In the genomic region with DNA sequence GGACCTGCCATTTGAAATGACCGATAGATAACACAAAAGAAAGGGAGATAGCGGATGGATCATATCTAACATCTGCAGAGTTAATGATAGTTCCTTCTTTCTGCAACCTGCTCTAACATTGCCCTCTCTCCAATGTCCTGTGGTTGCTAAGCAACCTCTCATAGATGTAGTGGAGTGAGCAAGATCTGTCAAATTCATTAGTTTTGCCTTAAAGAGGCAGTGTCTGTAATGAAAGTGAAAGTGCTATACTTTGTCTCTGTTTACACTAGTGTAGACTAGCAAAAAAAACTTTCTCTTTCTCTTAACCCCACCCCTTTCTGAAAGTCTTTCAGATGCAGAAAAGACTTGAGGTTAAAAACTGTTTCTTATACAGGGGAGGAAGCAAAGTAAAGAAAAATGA, we compare ENCODE assay signal across 9 cellular contexts.
DNase-seq lines count a peak whose midpoint lies in the region; ATAC-seq, FAIRE-seq and TF ChIP-seq lines count a peak whose summit lies in the region.
"Had no signal": no experiment of that assay in that cellular context is flagged by ENCODE, and none has a peak within 500 bp of the region (broad histone marks: within the 10 kb centered on the region; RNA-seq: fewer than 3 reads in every experiment).

No MANE protein-coding gene starts in this region.

- ATAC-seq in GM18517 (IDR thresholded peaks at IDR 0.05; ENCODE audit: unreplicated experiment): peak; percentile 98
- no peak for ATAC-seq in psoas muscle

- no peak overlapping the region for H3K27ac Mint-ChIP-seq in nephron progenitor cell

- peaks cover 3% of the 10 kb centered on the region for H3K27me3 Mint-ChIP-seq in nephron progenitor cell (ENCODE audit: low read depth, poor library complexity)

- peaks cover 19% of the 10 kb centered on the region for H3K4me1 Mint-ChIP-seq in nephron progenitor cell

- H3K4me3 ChIP-seq in endocrine pancreas (ENCODE audit: control insufficient read depth, insufficient read depth, low read length) (peak overlapping the region; percentile 88), psoas muscle (peak overlapping the region; percentile 48)

- no peak overlapping the region for H3K27ac ChIP-seq in psoas muscle
- H3K27ac ChIP-seq: skin epidermis had no signal

- H3K4me1 ChIP-seq in endocrine pancreas (ENCODE audit: control insufficient read depth, insufficient read depth, low read length) (peaks cover 8% of the 10 kb centered on the region), psoas muscle (no peaks in the 10 kb centered on the region)

- DNase-seq in H54 (ENCODE audit: insufficient read length, low spot score) (peak; percentile 5), NCI-H146 treated with DMSO at 0.1 percent for 48 hours (lab: John Stamatoyannopoulos, UW; ENCODE audit: unreplicated experiment) (peak; percentile 17), psoas muscle (no peak), NCI-H2227 (lab: John Stamatoyannopoulos, UW; ENCODE audit: unreplicated experiment) (no peak), nephron progenitor cell (no peak)
- no peak for DNase-seq in effector CD4-positive, alpha-beta T cell

- intact Hi-C loops in psoas muscle (cut with DNase I): no loop called here

- H3K27me3 ChIP-seq in endocrine pancreas (ENCODE audit: control insufficient read depth, insufficient read depth, low read length): no peaks in the 10 kb centered on the region
- no peaks in the 10 kb centered on the region for H3K27me3 ChIP-seq in psoas muscle (ENCODE audit: insufficient read depth in 3 of 3, low read length in 2 of 3)

- H3K36me3 ChIP-seq in endocrine pancreas (ENCODE audit: control insufficient read depth, insufficient read depth, low read length): no peaks in the 10 kb centered on the region
- H3K36me3 ChIP-seq in psoas muscle (ENCODE audit: insufficient read depth in 1 of 2, low read depth in 1 of 2): no peaks in the 10 kb centered on the region

- 20 to 47% (median 20%) methylated on average over 2 of the region's 2 CpGs for WGBS in psoas muscle, 3 donors

- H3K4me3 Mint-ChIP-seq in nephron progenitor cell: no peak overlapping the region

- H3K9me3 Mint-ChIP-seq in nephron progenitor cell: no peaks in the 10 kb centered on the region

- FAIRE-seq in H54 (lab: Jason Lieb, UNC): peak; percentile 61

- H3K9me3 ChIP-seq in endocrine pancreas (ENCODE audit: control insufficient read depth, low read length): no peaks in the 10 kb centered on the region
- H3K9me3 ChIP-seq in psoas muscle: no peaks in the 10 kb centered on the region

- no peak overlapping the region for H3K9ac ChIP-seq in endocrine pancreas (ENCODE audit: control insufficient read depth, insufficient read depth, low read length)

- no peak for TF ChIP-seq POLR2A in H54 (IDR thresholded peaks at IDR 0.05; ENCODE audit: low read depth, low read length)

- TF ChIP-seq CTCF in psoas muscle (IDR thresholded peaks at IDR 0.05) (no peak), nephron progenitor cell (IDR thresholded peaks at IDR 0.05) (no peak)

- no peaks in the 10 kb centered on the region for H3K36me3 Mint-ChIP-seq in nephron progenitor cell (ENCODE audit: low read depth)

Comparison
In these comparisons a context has a peak if more than half of its experiments do, and no peak if none do; other contexts are left out.
1. DNase-seq: peak in H54 (single experiment) and NCI-H146 treated with DMSO at 0.1 percent for 48 hours (single experiment); none in psoas muscle (0 of 2), NCI-H2227 (single experiment), effector CD4-positive, alpha-beta T cell (single experiment) and nephron progenitor cell (single experiment).